Comparison of ENCODE assay signal across 8 cellular contexts in the genomic region with DNA sequence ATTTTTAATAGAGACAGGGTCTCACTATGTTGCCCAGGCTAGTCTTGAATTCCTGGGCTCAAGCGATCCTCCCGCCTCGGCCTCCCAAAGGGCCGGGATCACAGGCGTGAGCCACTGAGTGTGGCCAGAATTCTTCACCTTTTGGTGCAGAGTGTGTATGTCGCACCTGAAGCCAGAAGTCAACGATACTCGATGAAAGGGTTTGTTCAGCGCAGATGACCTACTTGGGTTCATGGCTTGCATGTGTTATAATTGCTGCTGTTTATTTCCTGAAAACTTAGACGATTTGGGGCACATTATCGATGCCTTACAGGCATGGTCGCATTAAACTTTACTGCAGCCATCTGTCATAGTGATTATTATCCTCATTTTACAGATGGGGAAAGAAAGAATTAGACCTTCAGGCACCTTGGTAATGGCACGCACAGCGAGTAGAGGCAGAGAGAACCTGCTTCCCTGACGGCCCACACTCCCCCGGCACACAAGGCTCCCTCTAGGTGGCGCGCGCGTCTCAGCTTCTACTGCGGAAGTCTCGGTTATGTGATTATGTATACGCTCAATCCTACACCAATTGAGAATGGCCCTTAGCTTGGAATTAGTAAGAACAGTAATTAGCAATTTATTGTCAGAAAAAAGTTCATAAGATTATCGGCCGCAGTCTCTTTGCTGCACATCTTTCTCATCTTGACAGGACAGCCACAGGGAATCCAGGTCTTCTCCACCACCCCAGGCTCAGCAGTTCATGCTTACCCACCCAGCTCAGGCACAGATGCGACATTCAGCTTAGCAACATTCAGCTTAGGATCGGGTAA.
DNase-seq lines count a peak whose midpoint lies in the region; ATAC-seq and TF ChIP-seq lines count a peak whose summit lies in the region.

No MANE protein-coding gene starts in this region.

- peak overlapping the region; percentile 54 for H2AFZ ChIP-seq in mammary epithelial cell (ENCODE audit: low read depth, low read length)

- no peaks in the 10 kb centered on the region for H3K27me3 Mint-ChIP-seq in activated B cell treated with CpG ODN at 0.5 μM for 24 hours

- H3K27me3 ChIP-seq in mammary epithelial cell (ENCODE audit: insufficient read depth, low read length) = no peaks in the 10 kb centered on the region

- peaks cover 11% of the 10 kb centered on the region for H3K4me1 Mint-ChIP-seq in activated B cell treated with CpG ODN at 0.5 μM for 24 hours

- no peaks in the 10 kb centered on the region for H3K4me1 ChIP-seq in mammary epithelial cell (ENCODE audit: insufficient read depth, low read length)

- no peaks in the 10 kb centered on the region for H4K20me1 ChIP-seq in mammary epithelial cell (ENCODE audit: insufficient read depth, low read length)

- in situ Hi-C loops in mammary epithelial cell (cut with MboI; ENCODE audit: low sequenced_read_pairs in 2 of 2) = loop anchor here (10.0 to 25.0 kb wide), 3 partner anchors 265 to 408 kb away; no protein-coding TSS in a partner anchor

- CTCF ChIA-PET in activated B cell treated with CpG ODN at 0.5 μM for 24 hours (lab: Charles Lee) (interaction anchor here (0.5 to 5.3 kb wide), 24 partner anchors 8 to 561 kb away, joined by 3 to 85 read pairs (median 4); partner anchors contain the start of gene MCM8), mammary epithelial cell (lab: Charles Lee; ENCODE audit: low non-redundant PET) (interaction anchor here (0.5 to 1.1 kb wide), 7 partner anchors 28 to 478 kb away, joined by 3 to 15 read pairs (median 3); partner anchors contain the start of genes MCM8 and TRMT6)

- H3K36me3 ChIP-seq in mammary epithelial cell (ENCODE audit: insufficient read depth, low read length) = no peaks in the 10 kb centered on the region

- H3K9me3 Mint-ChIP-seq in activated B cell treated with CpG ODN at 0.5 μM for 24 hours = no peaks in the 10 kb centered on the region

- dilution Hi-C loops in mammary epithelial cell (cut with HindIII; ENCODE audit: low sequenced_read_pairs) = no loop called here

- intact Hi-C loops in activated B cell treated with CpG ODN at 0.5 μM for 24 hours (cut with micrococcal nuclease) = loop anchor here (1.0 kb wide), 7 partner anchors 40 to 548 kb away; partner anchors contain the start of genes MCM8 and TRMT6
- intact Hi-C loops in mammary epithelial cell (cut with micrococcal nuclease) = loop anchor here (1.0 kb wide), 4 partner anchors 259 to 548 kb away; no protein-coding TSS in a partner anchor

- peak overlapping the region; percentile 46 for H3K27ac Mint-ChIP-seq in activated B cell treated with CpG ODN at 0.5 μM for 24 hours

- no peak overlapping the region for H3K4me2 ChIP-seq in mammary epithelial cell (ENCODE audit: insufficient read depth, low read depth, low read length)

- H3K27ac ChIP-seq in mammary epithelial cell (ENCODE audit: insufficient read depth, low read depth, low read length) = no peak overlapping the region

- H3K4me3 Mint-ChIP-seq in activated B cell treated with CpG ODN at 0.5 μM for 24 hours = peak overlapping the region; percentile 29

- H3K9ac ChIP-seq in mammary epithelial cell (ENCODE audit: insufficient read depth, low read length) = no peak overlapping the region

- no TSS peak for BruUV-seq in mammary epithelial cell (replicated peaks; lab: Mats Ljungman, UMichigan)

- no peaks in the 10 kb centered on the region for H3K9me3 ChIP-seq in mammary epithelial cell (replicated peaks; ENCODE audit: insufficient read depth, low read length)

- H3K79me2 ChIP-seq in mammary epithelial cell (ENCODE audit: insufficient read depth, low read length) = no peaks in the 10 kb centered on the region

- H3K36me3 Mint-ChIP-seq in activated B cell treated with CpG ODN at 0.5 μM for 24 hours (ENCODE audit: low read depth) = peaks cover 8% of the 10 kb centered on the region

- POLR2A ChIA-PET in activated B cell treated with CpG ODN at 0.5 μM for 24 hours (lab: Charles Lee) = no interaction called here

- peak; percentile 71 for DNase-seq in AG08395 (ENCODE audit: low spot score)
- peak; percentile 72 for DNase-seq in NCI-H345 (lab: John Stamatoyannopoulos, UW)
- peak; percentile 74 for DNase-seq in activated B cell treated with CpG ODN at 0.5 μM for 24 hours
- DNase-seq in mammary epithelial cell = peak; percentile 71
- peak; percentile 67 for DNase-seq in kidney glomerular epithelial cell (lab: John Stamatoyannopoulos, UW)
- DNase-seq in stimulated activated CD4-positive, alpha-beta T cell treated with anti-CD3 and anti-CD28 coated beads, Interleukin-15, amount 100 ng/mL, for 48 hours (ENCODE audit: low read depth in 2 of 2) = peak; percentile 76 to 86

- peak; percentile 79 for ATAC-seq in GM19023 (IDR thresholded peaks at IDR 0.05; ENCODE audit: unreplicated experiment)
- peak; percentile 79 for ATAC-seq in HG03196 (IDR thresholded peaks at IDR 0.05; ENCODE audit: unreplicated experiment)
- peak; percentile 92 for ATAC-seq in activated B cell treated with CpG ODN at 0.5 μM for 24 hours (ENCODE audit: low read depth)

- 20% methylated on average over 23 of the region's 27 CpGs for WGBS in mammary epithelial cell (ENCODE audit: low coverage, missing lambda C conversion rate)

- H3K4me3 ChIP-seq in mammary epithelial cell (replicated peaks in 1 of 3; ENCODE audit: insufficient read depth in 1 of 3, low read depth in 2 of 3, low read length in 3 of 3) = no peak overlapping the region

- TF ChIP-seq CTCF in activated B cell treated with CpG ODN at 0.5 μM for 24 hours (IDR thresholded peaks at IDR 0.05) (no peak), mammary epithelial cell (conservative IDR thresholded peaks at IDR 0.05 in 1 of 2, IDR thresholded peaks at IDR 0.05 in 1 of 2; ENCODE audit: extremely low read depth in 1 of 2, insufficient read depth in 1 of 2, low read depth in 1 of 2, low read length in 2 of 2) (peak; percentile 92 to 97)
